In genomic region chr1:63873751-63874150, GRCh38 we compare ENCODE assay signal across 13 cellular contexts.
DNase-seq lines count a peak whose midpoint lies in the region; ATAC-seq and TF ChIP-seq lines count a peak whose summit lies in the region.
"Had no signal": no experiment of that assay in that cellular context is flagged by ENCODE, and none has a peak within 500 bp of the region (broad histone marks: within the 10 kb centered on the region; RNA-seq: fewer than 3 reads in every experiment).

No MANE protein-coding gene starts in this region.

- ATAC-seq in Panc1 (peak; percentile 85), psoas muscle (no peak)
- ATAC-seq: Right ventricle myocardium inferior had no signal

- H3K27ac ChIP-seq in Panc1 (ENCODE audit: low read length) (peak overlapping the region; percentile 91), substantia nigra (ENCODE audit: low read depth, low read length, poor library complexity, severe bottlenecking) (no peak overlapping the region), psoas muscle (no peak overlapping the region)
- H3K27ac ChIP-seq: suprapubic skin had no signal

- intact Hi-C loops in Panc1 (cut with micrococcal nuclease; ENCODE audit: unreplicated experiment) = no loop called here
- intact Hi-C loops in psoas muscle (cut with DNase I) = loop anchor here in 1 of 2 donors (5.0 kb wide), 1 partner anchor 79 kb away; no protein-coding TSS in a partner anchor

- no peaks in the 10 kb centered on the region for H3K27me3 ChIP-seq in Panc1 (ENCODE audit: control insufficient read depth, insufficient read depth, low read length)
- no peaks in the 10 kb centered on the region for H3K27me3 ChIP-seq in psoas muscle (ENCODE audit: insufficient read depth in 3 of 3, low read length in 2 of 3)
- H3K27me3 ChIP-seq: suprapubic skin had no signal

- POLR2A ChIA-PET in Panc1 (lab: Charles Lee) = interaction anchor here (0.7 kb wide), 1 partner anchor 27 kb away, joined by 5 read pairs; no protein-coding TSS in a partner anchor

- no peaks in the 10 kb centered on the region for H3K9me3 ChIP-seq in Panc1 (ENCODE audit: control insufficient read depth, insufficient read depth, low read depth, low read length)
- no peaks in the 10 kb centered on the region for H3K9me3 ChIP-seq in psoas muscle
- H3K9me3 ChIP-seq: suprapubic skin had no signal

- H3K36me3 ChIP-seq in Panc1 (ENCODE audit: control insufficient read depth, insufficient read depth, low read length) = no peaks in the 10 kb centered on the region
- no peaks in the 10 kb centered on the region for H3K36me3 ChIP-seq in psoas muscle (ENCODE audit: insufficient read depth in 1 of 2, low read depth in 1 of 2)
- H3K36me3 ChIP-seq: suprapubic skin had no signal

- DNase-seq in Caki2 (ENCODE audit: low read depth) (peak; percentile 52), Panc1 (ENCODE audit: low read depth, low spot score) (no peak), fibroblast of mammary gland (ENCODE audit: low read depth) (peak; percentile 57), renal cortical epithelial cell (ENCODE audit: low read depth) (peak; percentile 66), substantia nigra (lab: John Stamatoyannopoulos, UW) (no peak), psoas muscle (no peak), activated gamma-delta T cell (lab: John Stamatoyannopoulos, UW) (no peak)
- DNase-seq in activated T-cell treated with anti-CD3 and anti-CD28 coated beads, Interleukin-2, amount 50 U/mL, for 1 hour = no peak
- DNase-seq: activated naive CD4-positive, alpha-beta T cell treated with anti-CD3 and anti-CD28 coated beads, Interleukin-2, amount 10 ng/mL, durations not matched to agents 7 days and 5 days; DMS 273 treated with DMSO at 0.1 percent for 48 hours; posterior cingulate gyrus had no signal

- WGBS in psoas muscle, 3 donors = 97 to 98% (median 98%) methylated on average over 3 of the region's 3 CpGs

- BruUV-seq in Panc1 (replicated peaks; lab: Mats Ljungman, UMichigan) = no TSS peak

- no peak for TF ChIP-seq CTCF in Panc1 (IDR thresholded peaks at IDR 0.05)
- TF ChIP-seq CTCF in fibroblast of mammary gland (conservative IDR thresholded peaks at IDR 0.05; ENCODE audit: control insufficient read depth, insufficient read depth, low read depth, low read length) = no peak
- TF ChIP-seq CTCF in psoas muscle (IDR thresholded peaks at IDR 0.05) = no peak

- CTCF ChIA-PET in Panc1 (lab: Charles Lee) = no interaction called here

- H3K4me1 ChIP-seq in Panc1 (ENCODE audit: control insufficient read depth, insufficient read depth, low read length) (peaks cover 76% of the 10 kb centered on the region), psoas muscle (no peaks in the 10 kb centered on the region)

- H3K4me3 ChIP-seq in Panc1 (ENCODE audit: low read depth in 2 of 2, low read length in 2 of 2) (peak overlapping the region in 1 of 2 experiments; percentile 19; a peak in 2 of 4 replicates), fibroblast of mammary gland (ENCODE audit: control insufficient read depth, low read depth, low read length) (no peak overlapping the region), psoas muscle (no peak overlapping the region)
- H3K4me3 ChIP-seq: suprapubic skin had no signal

- in situ Hi-C loops in Caki2 (cut with HindIII; ENCODE audit: low pct_unique_long_range_greater_than_20kb, low sequenced_read_pairs) (no loop called here), Panc1 (cut with HindIII; ENCODE audit: low pct_unique_long_range_greater_than_20kb, low sequenced_read_pairs) (no loop called here)

Comparison
In these comparisons a context has a peak if more than half of its experiments do, and no peak if none do; other contexts are left out.
1. DNase-seq: peak in Caki2 (single experiment), fibroblast of mammary gland (single experiment) and renal cortical epithelial cell (single experiment); none in Panc1 (single experiment), substantia nigra (0 of 49), psoas muscle (0 of 2), activated T-cell treated with anti-CD3 and anti-CD28 coated beads, Interleukin-2, amount 50 U/mL, for 1 hour (single experiment) and activated gamma-delta T cell (single experiment).